ENCODE assay signal across 12 cellular contexts in genomic region chr1:6409733-6410132, GRCh38. TPM values are rescaled to one million over a fixed set of nuclear protein-coding genes. Genes with fewer than 3 reads are reported as not detected.
"Had no signal": no experiment of that assay in that cellular context is flagged by ENCODE, and none has a peak within 500 bp of the region (broad histone marks: within the 10 kb centered on the region; RNA-seq: fewer than 3 reads in every experiment).

No MANE protein-coding gene starts in this region.

- H2AFZ ChIP-seq: GM23248, GM23338 had no signal

- H3K4me2 ChIP-seq: GM23338 had no signal

- H3K27ac ChIP-seq: GM23248 had no signal

- DNase-seq: GM23248, GOT3, H7, H9, HCEC 1CT, HFFc6 had no signal

- H3K36me3 ChIP-seq: HAP-1 had no signal

- H3K9me3 ChIP-seq: HAP-1 had no signal

- H3K9ac ChIP-seq: GM23248 had no signal

- FAIRE-seq: H1, H54 had no signal

- ATAC-seq: GM23338, HCT116 had no signal

- H3K4me3 ChIP-seq: GM23248, GM23338, HAP-1 had no signal

RNA-seq across cellular contexts. Expression of gene HES2, which starts 10.0 kb away (rescaled TPM):
- total RNA-seq: GM23248, H4 had no signal
- polyA plus RNA-seq: GM23248 had no signal

RNA-seq across cellular contexts. Expression of gene ESPN, which starts 14.8 kb away (rescaled TPM):
- total RNA-seq: GM23248, H4, HFFc6 had no signal
- polyA plus RNA-seq: GM23248 had no signal
